Comparison of ENCODE assay signal across 19 cellular contexts in the genomic region with DNA sequence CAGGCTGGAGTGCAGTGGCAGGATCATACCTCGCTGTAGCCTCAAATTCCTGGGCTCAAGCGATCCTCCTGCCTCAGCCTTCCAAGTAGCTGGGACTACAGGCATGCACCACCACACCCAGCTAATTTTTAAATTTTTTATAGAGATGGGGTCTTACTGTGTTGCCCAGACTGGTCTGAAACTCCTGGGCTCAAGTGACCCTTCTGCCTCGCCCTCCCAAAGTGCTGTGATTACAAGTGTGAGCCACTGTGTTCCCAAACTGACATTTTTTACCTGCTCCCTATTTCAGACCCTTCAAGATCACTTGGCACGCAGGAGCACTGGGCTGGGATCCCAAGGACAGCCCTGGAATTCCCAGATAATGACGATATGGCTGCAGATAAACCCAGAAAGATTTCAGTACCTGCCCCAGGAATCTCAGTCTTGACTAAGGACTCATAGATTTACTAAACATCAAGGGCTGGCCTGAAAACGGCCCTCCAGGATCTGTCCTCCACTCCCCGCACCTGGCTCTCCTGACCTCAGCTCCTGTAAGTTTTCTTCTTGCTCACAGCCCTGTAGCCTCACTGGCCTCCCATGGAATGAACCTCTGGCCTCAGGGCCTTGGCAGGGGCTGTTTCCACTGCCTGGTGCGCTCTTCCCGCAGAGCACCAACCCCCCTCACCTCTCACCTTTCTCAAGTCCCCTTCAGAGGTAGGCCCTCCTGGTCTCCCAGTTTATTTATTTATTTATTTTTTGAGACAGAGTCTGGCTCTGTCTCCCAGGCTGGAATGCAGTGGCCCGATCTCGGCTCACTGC. TPM values are rescaled to one million over a fixed set of nuclear protein-coding genes. Genes with fewer than 3 reads are reported as not detected.
DNase-seq lines count a peak whose midpoint lies in the region; ATAC-seq and TF ChIP-seq lines count a peak whose summit lies in the region.
"Had no signal": no experiment of that assay in that cellular context is flagged by ENCODE, and none has a peak within 500 bp of the region (broad histone marks: within the 10 kb centered on the region; RNA-seq: fewer than 3 reads in every experiment).

No MANE protein-coding gene starts in this region.

- H3K36me3 ChIP-seq in tibial nerve: no peaks in the 10 kb centered on the region
- no peaks in the 10 kb centered on the region for H3K36me3 ChIP-seq in psoas muscle (ENCODE audit: insufficient read depth in 1 of 2, low read depth in 1 of 2)
- H3K36me3 ChIP-seq: BLaER1, SJCRH30 had no signal

- 90 to 93% methylated on average over 11 of the region's 11 CpGs for WGBS in tibial nerve, 2 donors
- WGBS in psoas muscle, 3 donors: 93 to 94% (median 94%) methylated on average over 11 of the region's 11 CpGs

- DNase-seq in natural killer cell (no peak), WTC11 (ENCODE audit: low spot score) (no peak), memory B cell (ENCODE audit: low spot score in 2 of 2) (no peak), tibial nerve (ENCODE audit: low spot score in 2 of 2) (no peak), psoas muscle (no peak)
- no peak for DNase-seq in natural killer cell treated with Interleukin-12 subunit alpha and Interleukin-12 subunit beta and Interleukin-15 and Interleukin-18, amount 100 ng/mL, for 72 hours (ENCODE audit: low spot score)
- DNase-seq: Karpas-422; MM.1S; NCI-H1092 treated with DMSO at 0.1 percent for 48 hours; NCI-H1694 treated with DMSO at 0.1 percent for 48 hours; NCI-H446; NCI-H69; NK-92 treated with Interleukin-12 subunit alpha and Interleukin-12 subunit beta, amount 100 ng/mL, for 24 hours; OCI-M1; RPMI8226; SJCRH30 had no signal

- H3K4me1 Mint-ChIP-seq in natural killer cell: peaks cover 6 to 17% of the 10 kb centered on the region in 2 donors
- peaks cover 9 to 13% of the 10 kb centered on the region in 2 donors for H3K4me1 Mint-ChIP-seq in natural killer cell treated with Interleukin-12 subunit alpha and Interleukin-12 subunit beta and Interleukin-15 and Interleukin-18, amount 100 ng/mL, for 72 hours (ENCODE audit: low read depth in 2 of 2)
- H3K4me1 Mint-ChIP-seq in WTC11: peaks cover 59% of the 10 kb centered on the region
- peaks cover 5% of the 10 kb centered on the region for H3K4me1 Mint-ChIP-seq in memory B cell

- ATAC-seq in natural killer cell: no peak
- no peak for ATAC-seq in natural killer cell treated with Interleukin-12 subunit alpha and Interleukin-12 subunit beta and Interleukin-15 and Interleukin-18, amount 100 ng/mL, for 72 hours
- no peak for ATAC-seq in WTC11
- ATAC-seq in memory B cell (ENCODE audit: low read depth): no peak
- no peak for ATAC-seq in GM21529 (IDR thresholded peaks at IDR 0.05; ENCODE audit: unreplicated experiment)
- ATAC-seq in psoas muscle: no peak
- no peak for ATAC-seq in GM21447 (IDR thresholded peaks at IDR 0.05; ENCODE audit: unreplicated experiment)

- H3K9me3 Mint-ChIP-seq in natural killer cell: no peaks in the 10 kb centered on the region
- no peaks in the 10 kb centered on the region for H3K9me3 Mint-ChIP-seq in natural killer cell treated with Interleukin-12 subunit alpha and Interleukin-12 subunit beta and Interleukin-15 and Interleukin-18, amount 100 ng/mL, for 72 hours
- no peaks in the 10 kb centered on the region for H3K9me3 Mint-ChIP-seq in WTC11
- H3K9me3 Mint-ChIP-seq in memory B cell: no peaks in the 10 kb centered on the region

- CTCF ChIA-PET in WTC11 (lab: Charles Lee): no interaction called here

- H3K4me3 Mint-ChIP-seq in natural killer cell (peak overlapping the region; percentile 9), WTC11 (no peak overlapping the region), memory B cell (no peak overlapping the region)
- H3K4me3 Mint-ChIP-seq in natural killer cell treated with Interleukin-12 subunit alpha and Interleukin-12 subunit beta and Interleukin-15 and Interleukin-18, amount 100 ng/mL, for 72 hours: no peak overlapping the region

- TF ChIP-seq CTCF in natural killer cell (IDR thresholded peaks at IDR 0.05): no peak
- TF ChIP-seq CTCF in WTC11 (IDR thresholded peaks at IDR 0.05): no peak
- no peak for TF ChIP-seq CTCF in tibial nerve (IDR thresholded peaks at IDR 0.05)
- no peak for TF ChIP-seq CTCF in psoas muscle (IDR thresholded peaks at IDR 0.05)

- H3K4me3 ChIP-seq in tibial nerve: no peak overlapping the region
- H3K4me3 ChIP-seq in psoas muscle: no peak overlapping the region
- H3K4me3 ChIP-seq: BLaER1, SJCRH30 had no signal

- no peaks in the 10 kb centered on the region for H3K27me3 Mint-ChIP-seq in natural killer cell (ENCODE audit: low read depth in 2 of 2)
- no peaks in the 10 kb centered on the region for H3K27me3 Mint-ChIP-seq in natural killer cell treated with Interleukin-12 subunit alpha and Interleukin-12 subunit beta and Interleukin-15 and Interleukin-18, amount 100 ng/mL, for 72 hours
- H3K27me3 Mint-ChIP-seq in WTC11 (ENCODE audit: low read depth): no peaks in the 10 kb centered on the region
- no peaks in the 10 kb centered on the region for H3K27me3 Mint-ChIP-seq in memory B cell

- TF ChIP-seq EP300 in tibial nerve (IDR thresholded peaks at IDR 0.05): no peak

- H3K27me3 ChIP-seq in tibial nerve (no peaks in the 10 kb centered on the region), psoas muscle (ENCODE audit: insufficient read depth in 3 of 3, low read length in 2 of 3) (no peaks in the 10 kb centered on the region)
- H3K27me3 ChIP-seq: BLaER1, SJCRH30 had no signal

- H3K27ac Mint-ChIP-seq in natural killer cell: no peak overlapping the region
- H3K27ac Mint-ChIP-seq in natural killer cell treated with Interleukin-12 subunit alpha and Interleukin-12 subunit beta and Interleukin-15 and Interleukin-18, amount 100 ng/mL, for 72 hours: no peak overlapping the region
- peak overlapping the region; percentile 90 for H3K27ac Mint-ChIP-seq in WTC11
- H3K27ac Mint-ChIP-seq in memory B cell: peak overlapping the region; percentile 9

- no peak overlapping the region for H3K27ac ChIP-seq in tibial nerve
- H3K27ac ChIP-seq in psoas muscle: no peak overlapping the region
- H3K27ac ChIP-seq: BLaER1, SJCRH30 had no signal

- no peaks in the 10 kb centered on the region for H3K36me3 Mint-ChIP-seq in natural killer cell
- no peaks in the 10 kb centered on the region for H3K36me3 Mint-ChIP-seq in natural killer cell treated with Interleukin-12 subunit alpha and Interleukin-12 subunit beta and Interleukin-15 and Interleukin-18, amount 100 ng/mL, for 72 hours
- peaks cover 4% of the 10 kb centered on the region; the same call in 1 of the 2 replicates for H3K36me3 Mint-ChIP-seq in WTC11
- no peaks in the 10 kb centered on the region for H3K36me3 Mint-ChIP-seq in memory B cell

- H3K4me1 ChIP-seq in tibial nerve (peaks cover 0 to 21% (median 10%) of the 10 kb centered on the region in 4 donors), psoas muscle (peaks cover 10% of the 10 kb centered on the region)

- intact Hi-C loops in natural killer cell (cut with micrococcal nuclease): no loop called here
- intact Hi-C loops in psoas muscle (cut with DNase I): no loop called here

- TF ChIP-seq POLR2A in tibial nerve (IDR thresholded peaks at IDR 0.05): no peak

- no peaks in the 10 kb centered on the region for H3K9me3 ChIP-seq in tibial nerve
- H3K9me3 ChIP-seq in psoas muscle: no peaks in the 10 kb centered on the region
- H3K9me3 ChIP-seq: BLaER1, SJCRH30 had no signal

- POLR2A ChIA-PET in WTC11 (lab: Charles Lee): interaction anchor here (0.6 kb wide), 1 partner anchor 119 kb away, joined by 4 read pairs; no protein-coding TSS in a partner anchor

TF ChIP-seq in WTC11, 78 proteins besides CTCF, POLR2A, EP300 and RAD21:
- TF ChIP-seq ZNF121 (CRISPR knock-in tag; IDR thresholded peaks at IDR 0.05): peak; percentile 65; the same call in 1 of the 2 replicates
- TF ChIP-seq PRRX2 (CRISPR knock-in tag; IDR thresholded peaks at IDR 0.05): no peak
TF ChIP-seq in WTC11: peak in this region for 1.

RNA-seq across cellular contexts. Expression of gene CSNK1E, which starts 3.6 kb away (rescaled TPM):
- total RNA-seq in natural killer cell (100 to 1,000 TPM; 126 to 178 (median 149) TPM), WTC11 (2021) (262 to 271 TPM (median 265 TPM) in 3 replicates), tibial nerve (100 to 1,000 TPM; 122 to 235 (median 164) TPM), psoas muscle (10 to 100 TPM; 41.4 to 61.8 (median 49.0) TPM)
- total RNA-seq in natural killer cell treated with Interleukin-12 subunit alpha and Interleukin-12 subunit beta and Interleukin-15 and Interleukin-18, amount 100 ng/mL, for 72 hours: 100 to 1,000 TPM; 107 to 156 TPM
- 100 to 1,000 TPM in 1 of 3 donors, 10 to 100 TPM in 2; 33.4 to 193 (median 63.6) TPM for polyA plus RNA-seq in psoas muscle

RNA-seq across cellular contexts. Expression of gene TMEM184B, which starts 48.0 kb away (rescaled TPM):
- 10 to 100 TPM; 58.1 to 72.5 (median 68.6) TPM for total RNA-seq in natural killer cell
- 10 to 100 TPM; 59.4 to 59.8 TPM for total RNA-seq in natural killer cell treated with Interleukin-12 subunit alpha and Interleukin-12 subunit beta and Interleukin-15 and Interleukin-18, amount 100 ng/mL, for 72 hours
- 85.9 to 89.7 TPM (median 88.1 TPM) in 3 replicates for total RNA-seq in WTC11 (2021)
- total RNA-seq in tibial nerve: 100 to 1,000 TPM in 1 of 4 donors, 10 to 100 TPM in 3; 61.1 to 138 (median 72.0) TPM
- total RNA-seq in psoas muscle: 10 to 100 TPM; 23.2 to 40.3 (median 30.3) TPM
- polyA plus RNA-seq in psoas muscle: 10 to 100 TPM; 13.6 to 28.2 (median 24.8) TPM

Comparison
In these comparisons a context has a peak if more than half of its experiments do, and no peak if none do; other contexts are left out.
1. H3K27ac Mint-ChIP-seq: peak in WTC11 (single experiment) and memory B cell (single experiment); none in natural killer cell (0 of 2) and natural killer cell treated with Interleukin-12 subunit alpha and Interleukin-12 subunit beta and Interleukin-15 and Interleukin-18, amount 100 ng/mL, for 72 hours (0 of 2).